Comparison of ENCODE assay signal across 2 cellular contexts in genomic region chr7:24959735-24960485, GRCh38.
TF ChIP-seq lines count a peak whose summit lies in the region.

No MANE protein-coding gene starts in this region.

TF ChIP-seq in GM23338, 12 proteins besides CTCF, POLR2A, EP300 and RAD21 (continued from another document):
- TF ChIP-seq, protein P1, sequence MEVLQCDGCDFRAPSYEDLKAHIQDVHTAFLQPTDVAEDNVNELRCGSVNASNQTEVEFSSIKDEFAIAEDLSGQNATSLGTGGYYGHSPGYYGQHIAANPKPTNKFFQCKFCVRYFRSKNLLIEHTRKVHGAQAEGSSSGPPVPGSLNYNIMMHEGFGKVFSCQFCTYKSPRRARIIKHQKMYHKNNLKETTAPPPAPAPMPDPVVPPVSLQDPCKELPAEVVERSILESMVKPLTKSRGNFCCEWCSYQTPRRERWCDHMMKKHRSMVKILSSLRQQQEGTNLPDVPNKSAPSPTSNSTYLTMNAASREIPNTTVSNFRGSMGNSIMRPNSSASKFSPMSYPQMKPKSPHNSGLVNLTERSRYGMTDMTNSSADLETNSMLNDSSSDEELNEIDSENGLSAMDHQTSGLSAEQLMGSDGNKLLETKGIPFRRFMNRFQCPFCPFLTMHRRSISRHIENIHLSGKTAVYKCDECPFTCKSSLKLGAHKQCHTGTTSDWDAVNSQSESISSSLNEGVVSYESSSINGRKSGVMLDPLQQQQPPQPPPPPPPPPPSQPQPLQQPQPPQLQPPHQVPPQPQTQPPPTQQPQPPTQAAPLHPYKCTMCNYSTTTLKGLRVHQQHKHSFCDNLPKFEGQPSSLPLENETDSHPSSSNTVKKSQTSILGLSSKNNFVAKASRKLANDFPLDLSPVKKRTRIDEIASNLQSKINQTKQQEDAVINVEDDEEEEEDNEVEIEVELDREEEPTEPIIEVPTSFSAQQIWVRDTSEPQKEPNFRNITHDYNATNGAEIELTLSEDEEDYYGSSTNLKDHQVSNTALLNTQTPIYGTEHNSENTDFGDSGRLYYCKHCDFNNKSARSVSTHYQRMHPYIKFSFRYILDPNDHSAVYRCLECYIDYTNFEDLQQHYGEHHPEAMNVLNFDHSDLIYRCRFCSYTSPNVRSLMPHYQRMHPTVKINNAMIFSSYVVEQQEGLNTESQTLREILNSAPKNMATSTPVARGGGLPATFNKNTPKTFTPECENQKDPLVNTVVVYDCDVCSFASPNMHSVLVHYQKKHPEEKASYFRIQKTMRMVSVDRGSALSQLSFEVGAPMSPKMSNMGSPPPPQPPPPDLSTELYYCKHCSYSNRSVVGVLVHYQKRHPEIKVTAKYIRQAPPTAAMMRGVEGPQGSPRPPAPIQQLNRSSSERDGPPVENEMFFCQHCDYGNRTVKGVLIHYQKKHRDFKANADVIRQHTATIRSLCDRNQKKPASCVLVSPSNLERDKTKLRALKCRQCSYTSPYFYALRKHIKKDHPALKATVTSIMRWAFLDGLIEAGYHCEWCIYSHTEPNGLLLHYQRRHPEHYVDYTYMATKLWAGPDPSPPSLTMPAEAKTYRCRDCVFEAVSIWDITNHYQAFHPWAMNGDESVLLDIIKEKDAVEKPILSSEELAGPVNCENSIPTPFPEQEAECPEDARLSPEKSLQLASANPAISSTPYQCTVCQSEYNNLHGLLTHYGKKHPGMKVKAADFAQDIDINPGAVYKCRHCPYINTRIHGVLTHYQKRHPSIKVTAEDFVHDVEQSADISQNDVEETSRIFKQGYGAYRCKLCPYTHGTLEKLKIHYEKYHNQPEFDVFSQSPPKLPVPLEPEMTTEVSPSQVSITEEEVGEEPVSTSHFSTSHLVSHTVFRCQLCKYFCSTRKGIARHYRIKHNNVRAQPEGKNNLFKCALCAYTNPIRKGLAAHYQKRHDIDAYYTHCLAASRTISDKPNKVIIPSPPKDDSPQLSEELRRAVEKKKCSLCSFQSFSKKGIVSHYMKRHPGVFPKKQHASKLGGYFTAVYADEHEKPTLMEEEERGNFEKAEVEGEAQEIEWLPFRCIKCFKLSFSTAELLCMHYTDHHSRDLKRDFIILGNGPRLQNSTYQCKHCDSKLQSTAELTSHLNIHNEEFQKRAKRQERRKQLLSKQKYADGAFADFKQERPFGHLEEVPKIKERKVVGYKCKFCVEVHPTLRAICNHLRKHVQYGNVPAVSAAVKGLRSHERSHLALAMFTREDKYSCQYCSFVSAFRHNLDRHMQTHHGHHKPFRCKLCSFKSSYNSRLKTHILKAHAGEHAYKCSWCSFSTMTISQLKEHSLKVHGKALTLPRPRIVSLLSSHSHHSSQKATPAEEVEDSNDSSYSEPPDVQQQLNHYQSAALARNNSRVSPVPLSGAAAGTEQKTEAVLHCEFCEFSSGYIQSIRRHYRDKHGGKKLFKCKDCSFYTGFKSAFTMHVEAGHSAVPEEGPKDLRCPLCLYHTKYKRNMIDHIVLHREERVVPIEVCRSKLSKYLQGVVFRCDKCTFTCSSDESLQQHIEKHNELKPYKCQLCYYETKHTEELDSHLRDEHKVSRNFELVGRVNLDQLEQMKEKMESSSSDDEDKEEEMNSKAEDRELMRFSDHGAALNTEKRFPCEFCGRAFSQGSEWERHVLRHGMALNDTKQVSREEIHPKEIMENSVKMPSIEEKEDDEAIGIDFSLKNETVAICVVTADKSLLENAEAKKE (CRISPR knock-in tag; IDR thresholded peaks at IDR 0.05): no peak
- TF ChIP-seq ZNF114 (CRISPR knock-in tag; IDR thresholded peaks at IDR 0.05) (no peak), NANOG (IDR thresholded peaks at IDR 0.05; ENCODE audit: borderline replicate concordance) (no peak), JUNB (IDR thresholded peaks at IDR 0.05; ENCODE audit: unreplicated experiment) (no peak), ETS1 (IDR thresholded peaks at IDR 0.05) (no peak), POLR2AphosphoS5 (IDR thresholded peaks at IDR 0.05; ENCODE audit: low read depth) (no peak), EZH2phosphoT487 (IDR thresholded peaks at IDR 0.05; ENCODE audit: unreplicated experiment) (no peak), EZH2 (IDR thresholded peaks at IDR 0.05; ENCODE audit: low read depth, unreplicated experiment) (no peak)
TF ChIP-seq in GM23338: peak in this region for 0.

TF ChIP-seq in SK-N-SH treated with all-trans-retinoic acid at 6 μM for 48 hours, 23 proteins besides CTCF, POLR2A, EP300 and RAD21 (continued from another document):
- TF ChIP-seq, protein P2, sequence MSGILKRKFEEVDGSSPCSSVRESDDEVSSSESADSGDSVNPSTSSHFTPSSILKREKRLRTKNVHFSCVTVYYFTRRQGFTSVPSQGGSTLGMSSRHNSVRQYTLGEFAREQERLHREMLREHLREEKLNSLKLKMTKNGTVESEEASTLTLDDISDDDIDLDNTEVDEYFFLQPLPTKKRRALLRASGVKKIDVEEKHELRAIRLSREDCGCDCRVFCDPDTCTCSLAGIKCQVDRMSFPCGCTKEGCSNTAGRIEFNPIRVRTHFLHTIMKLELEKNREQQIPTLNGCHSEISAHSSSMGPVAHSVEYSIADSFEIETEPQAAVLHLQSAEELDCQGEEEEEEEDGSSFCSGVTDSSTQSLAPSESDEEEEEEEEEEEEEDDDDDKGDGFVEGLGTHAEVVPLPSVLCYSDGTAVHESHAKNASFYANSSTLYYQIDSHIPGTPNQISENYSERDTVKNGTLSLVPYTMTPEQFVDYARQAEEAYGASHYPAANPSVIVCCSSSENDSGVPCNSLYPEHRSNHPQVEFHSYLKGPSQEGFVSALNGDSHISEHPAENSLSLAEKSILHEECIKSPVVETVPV (CRISPR knock-in tag; IDR thresholded peaks at IDR 0.05): no peak
- TF ChIP-seq ISL1 (CRISPR knock-in tag; IDR thresholded peaks at IDR 0.05) (no peak), ESRRG (CRISPR knock-in tag; IDR thresholded peaks at IDR 0.05) (no peak), RARB (CRISPR knock-in tag; IDR thresholded peaks at IDR 0.05) (no peak), PPARA (CRISPR knock-in tag; IDR thresholded peaks at IDR 0.05; ENCODE audit: borderline replicate concordance) (no peak)
